Comparison of ENCODE assay signal across 15 cellular contexts in the genomic region with DNA sequence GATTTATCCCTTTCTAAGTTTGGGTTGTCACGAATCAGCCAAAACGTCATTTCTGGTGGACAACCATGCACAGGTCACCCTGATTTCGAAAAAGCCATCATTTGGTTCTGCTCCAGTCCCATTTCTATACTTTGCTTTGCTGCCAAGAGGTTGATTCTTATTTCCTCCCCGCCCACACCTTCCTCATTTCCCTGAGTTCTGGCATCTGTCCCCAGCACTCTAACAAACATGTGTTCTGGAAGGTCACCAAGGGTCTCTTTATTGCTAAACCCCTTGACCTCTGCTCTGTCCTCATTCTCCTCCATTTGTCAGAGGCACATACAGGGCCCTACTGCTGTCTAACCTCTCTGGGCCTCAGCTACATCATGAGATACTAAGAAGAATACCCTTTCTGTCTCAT. TPM values are rescaled to one million over a fixed set of nuclear protein-coding genes. Genes with fewer than 3 reads are reported as not detected.
DNase-seq lines count a peak whose midpoint lies in the region; ATAC-seq and TF ChIP-seq lines count a peak whose summit lies in the region.
"Had no signal": no experiment of that assay in that cellular context is flagged by ENCODE, and none has a peak within 500 bp of the region (broad histone marks: within the 10 kb centered on the region; RNA-seq: fewer than 3 reads in every experiment).

No MANE protein-coding gene starts in this region.

- peaks cover 2% of the 10 kb centered on the region for H3K4me1 ChIP-seq in right cardiac atrium (ENCODE audit: control insufficient read depth, insufficient read depth, low read length)
- peaks cover 2% of the 10 kb centered on the region for H3K4me1 ChIP-seq in ovary (ENCODE audit: insufficient read depth)
- H3K4me1 ChIP-seq in lower lobe of right lung = no peaks in the 10 kb centered on the region

- H3K4me3 ChIP-seq in right cardiac atrium (ENCODE audit: low read length) = no peak overlapping the region
- H3K4me3 ChIP-seq in ovary = no peak overlapping the region
- H3K4me3 ChIP-seq in lower lobe of right lung = no peak overlapping the region

- intact Hi-C loops in right cardiac atrium (cut with DNase I) (no loop called here), cardiac septum (cut with DNase I) (no loop called here), ovary (cut with DNase I) (no loop called here), lower lobe of right lung (cut with DNase I) (no loop called here)

- TF ChIP-seq EP300 in ovary (IDR thresholded peaks at IDR 0.05) = no peak

- H3K36me3 ChIP-seq in ovary (no peaks in the 10 kb centered on the region), lower lobe of right lung (no peaks in the 10 kb centered on the region)

- H3K4me1 Mint-ChIP-seq in nephron = peaks cover 29% of the 10 kb centered on the region
- H3K4me1 Mint-ChIP-seq: CD8-positive, alpha-beta memory T cell had no signal

- DNase-seq in right cardiac atrium (no peak), cardiac septum (ENCODE audit: low spot score) (no peak), dermis microvascular lymphatic vessel endothelial cell (ENCODE audit: low read depth in 2 of 2) (peak; percentile 42 to 49), ovary (no peak), lower lobe of right lung (no peak)
- DNase-seq: CD8-positive, alpha-beta memory T cell; DND-41; GDM1; GOT3; NCI-H1048; NCI-H446; PC-3 had no signal

- WGBS in right cardiac atrium = 47% methylated on average over 4 of the region's 4 CpGs
- WGBS in ovary, 3 donors = 44 to 68% (median 65%) methylated on average over 4 of the region's 4 CpGs

- no peaks in the 10 kb centered on the region for H3K27me3 Mint-ChIP-seq in nephron (ENCODE audit: low read depth)
- H3K27me3 Mint-ChIP-seq: B cell had no signal

- peak overlapping the region; percentile 36 to 59 (median 41) for H3K27ac Mint-ChIP-seq in nephron
- H3K27ac Mint-ChIP-seq: B cell; CD8-positive, alpha-beta memory T cell had no signal

- H3K4me3 Mint-ChIP-seq in nephron = no peak overlapping the region
- H3K4me3 Mint-ChIP-seq: B cell; CD8-positive, alpha-beta memory T cell had no signal

- H3K9me3 Mint-ChIP-seq in nephron = no peaks in the 10 kb centered on the region

- no peaks in the 10 kb centered on the region for H3K27me3 ChIP-seq in right cardiac atrium (ENCODE audit: control insufficient read depth, insufficient read depth)
- H3K27me3 ChIP-seq in ovary = no peaks in the 10 kb centered on the region
- H3K27me3 ChIP-seq in lower lobe of right lung (ENCODE audit: low read depth) = no peaks in the 10 kb centered on the region

- H3K9me3 ChIP-seq in right cardiac atrium (ENCODE audit: control insufficient read depth, low read length) (no peaks in the 10 kb centered on the region), ovary (no peaks in the 10 kb centered on the region), lower lobe of right lung (no peaks in the 10 kb centered on the region)

- H3K27ac ChIP-seq in right cardiac atrium (ENCODE audit: low read length) (no peak overlapping the region), ovary (no peak overlapping the region), lower lobe of right lung (no peak overlapping the region)

- no peak for TF ChIP-seq POLR2A in ovary (IDR thresholded peaks at IDR 0.05)

- TF ChIP-seq CTCF in nephron (IDR thresholded peaks at IDR 0.05; ENCODE audit: unreplicated experiment in 3 of 3) (no peak), ovary (IDR thresholded peaks at IDR 0.05) (no peak), lower lobe of right lung (IDR thresholded peaks at IDR 0.05) (no peak)

- no peaks in the 10 kb centered on the region for H3K36me3 Mint-ChIP-seq in nephron (ENCODE audit: low read depth)
- H3K36me3 Mint-ChIP-seq: CD8-positive, alpha-beta memory T cell had no signal

- ATAC-seq in right cardiac atrium (peak; percentile 33 to 67), lower lobe of right lung (no peak), GM19455 (IDR thresholded peaks at IDR 0.05; ENCODE audit: unreplicated experiment) (no peak)
- ATAC-seq: PC-3 had no signal

RNA-seq across cellular contexts. Expression of a gene that starts 36.4 kb away (rescaled TPM):
- total RNA-seq in right cardiac atrium (10 to 100 TPM; 32.0 to 50.7 (median 34.0) TPM), cardiac septum (34.3 TPM), dermis microvascular lymphatic vessel endothelial cell (6.7 and 8.6 TPM in 2 replicates), ovary (10 to 100 TPM; 33.8 to 87.9 (median 50.4) TPM), lower lobe of right lung (67.6 TPM)
- polyA plus RNA-seq in right cardiac atrium (8.6 TPM), ovary (10 to 100 TPM; 18.2 to 47.7 TPM)
- total RNA-seq: CD8-positive, alpha-beta memory T cell had no signal
- polyA plus RNA-seq: CD8-positive, alpha-beta memory T cell had no signal

Comparison
In these comparisons a context has a peak if more than half of its experiments do, and no peak if none do; other contexts are left out.
1. ATAC-seq: peak in right cardiac atrium (2 of 2); none in lower lobe of right lung (0 of 2) and GM19455 (single experiment).
2. DNase-seq: peak in dermis microvascular lymphatic vessel endothelial cell (2 of 2); none in right cardiac atrium (0 of 3), cardiac septum (single experiment), ovary (0 of 5) and lower lobe of right lung (single experiment).